8 cellular contexts compared by ENCODE assay signal in the genomic region with DNA sequence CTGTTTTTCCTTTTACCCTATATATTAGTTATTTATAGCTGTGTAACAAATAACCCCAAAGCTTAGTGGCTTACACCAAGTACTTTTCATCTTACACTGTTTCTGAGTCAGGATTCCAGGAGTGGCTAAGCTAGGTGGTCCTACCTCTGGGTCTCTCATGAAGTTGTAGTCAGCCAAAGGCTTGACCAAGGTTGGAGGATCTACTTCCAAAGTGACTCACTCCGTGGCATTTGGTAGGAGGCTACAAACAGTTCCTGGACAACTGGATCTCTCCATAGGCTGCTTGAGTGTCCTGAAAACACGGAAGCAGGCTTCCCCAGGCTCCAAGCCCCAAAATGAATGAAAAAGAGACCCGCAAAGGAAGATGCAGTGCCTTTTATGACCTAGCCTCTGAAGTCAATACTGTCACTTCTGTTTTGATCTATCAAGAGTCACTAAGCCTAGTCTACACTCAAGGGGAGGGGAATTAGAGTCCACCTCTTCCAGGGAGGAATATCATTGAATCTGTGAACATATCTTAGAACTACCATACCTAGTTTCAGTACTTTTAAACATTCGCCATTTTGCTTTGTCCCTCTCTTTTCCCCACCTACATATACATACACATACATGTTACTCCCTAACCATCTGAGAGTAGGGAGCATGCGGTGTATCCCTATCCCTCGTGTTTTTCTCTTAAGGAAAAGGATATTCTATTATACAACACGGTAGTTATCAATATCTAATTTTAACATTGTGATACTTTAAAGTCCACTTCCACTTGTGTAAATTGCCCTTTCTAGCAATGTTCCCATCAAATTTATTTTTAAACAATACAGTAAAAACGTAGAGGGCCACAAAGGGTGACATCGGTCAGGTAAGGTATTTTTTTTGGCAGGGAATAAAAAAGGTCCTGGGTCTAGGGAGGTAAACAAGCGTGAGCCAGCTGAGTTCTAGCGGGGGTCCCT.
A peak's percentile ranks its signal among the peaks of the same experiment; 100 is the strongest.
DNase-seq lines count a peak whose midpoint lies in the region; ATAC-seq and TF ChIP-seq lines count a peak whose summit lies in the region.

No MANE protein-coding gene starts in this region.

- H3K9me3 Mint-ChIP-seq in stimulated activated effector memory CD8-positive, alpha-beta T cell treated with anti-CD3 and anti-CD28 coated beads, Interleukin-12 subunit alpha, Interleukin-12 subunit beta, amount 100 ng/mL, for 72 hours: no peaks in the 10 kb centered on the region

- peaks cover 0 to 47% (median 27%) of the 10 kb centered on the region in 9 donors for H3K4me1 ChIP-seq in heart right ventricle

- H3K4me3 ChIP-seq in heart right ventricle: peak overlapping the region; percentile 74 to 94 (median 86)

- DNase-seq in heart right ventricle: no peak
- DNase-seq in Right ventricle myocardium inferior (ENCODE audit: missing footprints): no peak
- DNase-seq in MV-4-11 (lab: John Stamatoyannopoulos, UW): peak; percentile 7
- DNase-seq in amniotic epithelial cell (ENCODE audit: low read depth): peak; percentile 70
- peak; percentile 25 for DNase-seq in inferior parietal cortex (ENCODE audit: extremely low spot score)
- no peak for DNase-seq in stimulated activated effector memory CD8-positive, alpha-beta T cell treated with anti-CD3 and anti-CD28 coated beads, Interleukin-12 subunit alpha, Interleukin-12 subunit beta, amount 100 ng/mL, for 72 hours (ENCODE audit: low spot score in 2 of 2)
- no peak for DNase-seq in activated effector memory CD4-positive, alpha-beta T cell treated with anti-CD3 and anti-CD28 coated beads, Interleukin-2, amount 50 U/mL, for 16 hours
- no peak for DNase-seq in NCI-H187 treated with DMSO at 0.1 percent for 48 hours (lab: John Stamatoyannopoulos, UW)

- peak overlapping the region; percentile 93 for H3K4me3 Mint-ChIP-seq in stimulated activated effector memory CD8-positive, alpha-beta T cell treated with anti-CD3 and anti-CD28 coated beads, Interleukin-12 subunit alpha, Interleukin-12 subunit beta, amount 100 ng/mL, for 72 hours

- ATAC-seq in heart right ventricle: peak in 4 of 8 donors; percentile 3 to 7 (median 6)
- no peak for ATAC-seq in Right ventricle myocardium inferior
- no peak for ATAC-seq in stimulated activated effector memory CD8-positive, alpha-beta T cell treated with anti-CD3 and anti-CD28 coated beads, Interleukin-12 subunit alpha, Interleukin-12 subunit beta, amount 100 ng/mL, for 72 hours

- WGBS in heart right ventricle, 2 donors: 23 to 27% methylated on average over 11 of the region's 11 CpGs

- peak overlapping the region; percentile 99 for H3K27ac Mint-ChIP-seq in stimulated activated effector memory CD8-positive, alpha-beta T cell treated with anti-CD3 and anti-CD28 coated beads, Interleukin-12 subunit alpha, Interleukin-12 subunit beta, amount 100 ng/mL, for 72 hours

- no peaks in the 10 kb centered on the region for H3K27me3 ChIP-seq in heart right ventricle

- H3K9me3 ChIP-seq in heart right ventricle: no peaks in the 10 kb centered on the region

- TF ChIP-seq CTCF in heart right ventricle (IDR thresholded peaks at IDR 0.05): no peak

- H3K36me3 Mint-ChIP-seq in stimulated activated effector memory CD8-positive, alpha-beta T cell treated with anti-CD3 and anti-CD28 coated beads, Interleukin-12 subunit alpha, Interleukin-12 subunit beta, amount 100 ng/mL, for 72 hours: peaks cover 62% of the 10 kb centered on the region

- intact Hi-C loops in heart right ventricle (cut with DNase I) (loop anchor here in 4 of 10 donors (5.0 kb wide), 2 partner anchors 65 to 95 kb away; partner anchors contain the start of genes SASS6 (in 2 of the 4) and TRMT13 (in 2 of the 4)), Right ventricle myocardium inferior (cut with DNase I) (loop anchor here (5.0 kb wide), 1 partner anchor 70 kb away; the partner anchor contains the start of gene SLC35A3)

- no peaks in the 10 kb centered on the region for H3K36me3 ChIP-seq in heart right ventricle

- H3K4me1 Mint-ChIP-seq in stimulated activated effector memory CD8-positive, alpha-beta T cell treated with anti-CD3 and anti-CD28 coated beads, Interleukin-12 subunit alpha, Interleukin-12 subunit beta, amount 100 ng/mL, for 72 hours: peaks cover 37% of the 10 kb centered on the region

- H3K27ac ChIP-seq in heart right ventricle: peak overlapping the region; percentile 91 to 98 (median 96)

Comparison
In these comparisons a context has a peak if more than half of its experiments do, and no peak if none do; other contexts are left out.
1. DNase-seq: peak in MV-4-11 (single experiment), amniotic epithelial cell (single experiment) and inferior parietal cortex (single experiment); none in heart right ventricle (0 of 2), Right ventricle myocardium inferior (single experiment), stimulated activated effector memory CD8-positive, alpha-beta T cell treated with anti-CD3 and anti-CD28 coated beads, Interleukin-12 subunit alpha, Interleukin-12 subunit beta, amount 100 ng/mL, for 72 hours (0 of 2), activated effector memory CD4-positive, alpha-beta T cell treated with anti-CD3 and anti-CD28 coated beads, Interleukin-2, amount 50 U/mL, for 16 hours (single experiment) and NCI-H187 treated with DMSO at 0.1 percent for 48 hours (single experiment).